Comparison of ENCODE assay signal across 8 cellular contexts in the genomic region with DNA sequence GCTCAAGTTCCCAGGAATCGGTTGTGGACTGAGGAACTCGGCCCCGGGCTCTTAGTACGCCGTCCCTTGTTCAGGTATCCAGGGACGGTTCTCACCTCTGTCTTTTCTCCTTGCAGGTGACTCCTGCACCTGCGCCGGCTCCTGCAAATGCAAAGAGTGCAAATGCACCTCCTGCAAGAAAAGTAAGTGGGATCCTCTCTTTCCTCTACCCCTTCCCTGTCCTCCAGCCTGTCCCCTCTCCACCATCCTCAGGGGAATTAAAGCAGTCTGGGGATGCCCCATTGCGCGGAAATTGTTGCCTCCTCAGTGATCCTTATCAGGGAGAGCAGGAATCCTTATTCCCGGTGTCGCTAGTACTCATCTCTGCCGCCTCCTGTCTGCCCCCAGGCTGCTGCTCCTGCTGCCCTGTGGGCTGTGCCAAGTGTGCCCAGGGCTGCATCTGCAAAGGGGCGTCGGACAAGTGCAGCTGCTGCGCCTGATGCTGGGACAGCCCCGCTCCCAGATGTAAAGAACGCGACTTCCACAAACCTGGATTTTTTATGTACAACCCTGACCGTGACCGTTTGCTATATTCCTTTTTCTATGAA. TPM values are rescaled to one million over a fixed set of nuclear protein-coding genes. Genes with fewer than 3 reads are reported as not detected.
DNase-seq lines count a peak whose midpoint lies in the region; ATAC-seq and TF ChIP-seq lines count a peak whose summit lies in the region.

No MANE protein-coding gene starts in this region.

- 3% methylated on average over 21 of the region's 21 CpGs for WGBS in mammary epithelial cell (ENCODE audit: low coverage, missing lambda C conversion rate)
- no CpG with 5 or more reads among the region's 21 CpGs for WGBS in mesendoderm (ENCODE audit: extremely low coverage, insufficient coverage, low lambda C conversion rate)

- TSS peak; percentile 96 for BruUV-seq in mammary epithelial cell (replicated peaks; lab: Mats Ljungman, UMichigan)

- TF ChIP-seq POLR2A in vagina (IDR thresholded peaks at IDR 0.05) = no peak

- no peak overlapping the region for H3K23ac ChIP-seq in mesendoderm (ENCODE audit: low read length)

- H2BK15ac ChIP-seq in mesendoderm (replicated peaks; ENCODE audit: low read depth) = no peak overlapping the region

- peak overlapping the region; percentile 84 for H3K9ac ChIP-seq in Loucy (ENCODE audit: low read depth, low read length, poor library complexity, severe bottlenecking)
- H3K9ac ChIP-seq in mammary epithelial cell (ENCODE audit: insufficient read depth, low read length) = peak overlapping the region; percentile 92
- no peak overlapping the region for H3K9ac ChIP-seq in mesendoderm (ENCODE audit: low read length)

- TF ChIP-seq CTCF in Loucy (conservative IDR thresholded peaks at IDR 0.05; ENCODE audit: low read length) (no peak; the same call in 1 of the 2 replicates), mammary epithelial cell (conservative IDR thresholded peaks at IDR 0.05 in 1 of 2, IDR thresholded peaks at IDR 0.05 in 1 of 2; ENCODE audit: extremely low read depth in 1 of 2, insufficient read depth in 1 of 2, low read depth in 1 of 2, low read length in 2 of 2) (no peak), vagina (IDR thresholded peaks at IDR 0.05) (no peak)

- H3K9me3 ChIP-seq in Loucy (ENCODE audit: insufficient read depth, low read depth, low read length) = no peaks in the 10 kb centered on the region
- H3K9me3 ChIP-seq in mammary epithelial cell (replicated peaks; ENCODE audit: insufficient read depth, low read length) = no peaks in the 10 kb centered on the region
- no peaks in the 10 kb centered on the region for H3K9me3 ChIP-seq in vagina

- peak overlapping the region; percentile 13 for H3K18ac ChIP-seq in mesendoderm (ENCODE audit: low read length)

- H2AFZ ChIP-seq in Loucy (ENCODE audit: low read length) (peak overlapping the region; percentile 89), mammary epithelial cell (ENCODE audit: low read depth, low read length) (no peak overlapping the region)

- no peak overlapping the region for H2AK5ac ChIP-seq in mesendoderm (ENCODE audit: low read length)

- peak overlapping the region; percentile 58 for H3K56ac ChIP-seq in mesendoderm (ENCODE audit: low read length)

- dilution Hi-C loops in mammary epithelial cell (cut with HindIII; ENCODE audit: low sequenced_read_pairs) = loop anchor here (5.0 kb wide), 2 partner anchors 43 to 62 kb away; a partner anchor contains a TSS

- CTCF ChIA-PET in mammary epithelial cell (lab: Charles Lee; ENCODE audit: low non-redundant PET) = interaction anchor here (0.5 kb wide), 1 partner anchor 48 kb away, joined by 4 read pairs; no protein-coding TSS in a partner anchor

- no peaks in the 10 kb centered on the region for H4K20me1 ChIP-seq in Loucy (ENCODE audit: insufficient read depth, low read length, poor library complexity, severe bottlenecking)
- H4K20me1 ChIP-seq in mammary epithelial cell (ENCODE audit: insufficient read depth, low read length) = no peaks in the 10 kb centered on the region

- H4K8ac ChIP-seq in mesendoderm (ENCODE audit: low read depth, low read length) = no peak overlapping the region

- no peak overlapping the region for H3K4ac ChIP-seq in mesendoderm (ENCODE audit: low read depth, low read length)

- H4K5ac ChIP-seq in mesendoderm (ENCODE audit: low read length) = no peak overlapping the region

- in situ Hi-C loops in mammary epithelial cell (cut with MboI; ENCODE audit: low sequenced_read_pairs in 2 of 2) = loop anchor here in 1 of 2 donors (10.0 kb wide), 1 partner anchor 94 kb away; no protein-coding TSS in a partner anchor

- H2BK5ac ChIP-seq in mesendoderm (ENCODE audit: low read length) = no peak overlapping the region

- ATAC-seq in GM21528 (IDR thresholded peaks at IDR 0.05; ENCODE audit: low FRiP score, unreplicated experiment) = no peak

- H3F3A ChIP-seq in Loucy (ENCODE audit: low read depth) = no peaks in the 10 kb centered on the region

- no peaks in the 10 kb centered on the region for H3K79me1 ChIP-seq in mesendoderm (ENCODE audit: low read length)

- DNase-seq in DMS53 (lab: John Stamatoyannopoulos, UW) = peak; percentile 71
- no peak for DNase-seq in mammary epithelial cell
- DNase-seq in mesendoderm = peak; percentile 55
- no peak for DNase-seq in vagina (ENCODE audit: extremely low spot score in 2 of 2)
- DNase-seq in medulla oblongata (ENCODE audit: extremely low spot score) = no peak
- no peak for DNase-seq in NCI-H446 (lab: John Stamatoyannopoulos, UW)

- H3K79me2 ChIP-seq in Loucy (ENCODE audit: insufficient read depth, low read length) (peaks cover 7% of the 10 kb centered on the region), mammary epithelial cell (ENCODE audit: insufficient read depth, low read length) (peaks cover 25% of the 10 kb centered on the region), mesendoderm (ENCODE audit: control insufficient read depth, insufficient read depth, low read length) (no peaks in the 10 kb centered on the region)

- H3K27ac ChIP-seq in mammary epithelial cell (ENCODE audit: insufficient read depth, low read depth, low read length) = peak overlapping the region; percentile 95
- H3K27ac ChIP-seq in mesendoderm (ENCODE audit: low read depth, low read length) = no peak overlapping the region
- H3K27ac ChIP-seq in vagina = peak overlapping the region; percentile 83

- H3K4me2 ChIP-seq in Loucy (ENCODE audit: low read depth, low read length, poor library complexity, severe bottlenecking) = peak overlapping the region; percentile 86
- peak overlapping the region; percentile 72 for H3K4me2 ChIP-seq in mammary epithelial cell (ENCODE audit: insufficient read depth, low read depth, low read length)
- peak overlapping the region; percentile 52 for H3K4me2 ChIP-seq in mesendoderm (ENCODE audit: low read length)

- H2BK120ac ChIP-seq in mesendoderm (ENCODE audit: low read depth, low read length) = no peak overlapping the region

- H3K9me2 ChIP-seq in Loucy (replicated peaks; ENCODE audit: low read depth, low read length) = no peaks in the 10 kb centered on the region

- H3K4me1 ChIP-seq in Loucy (ENCODE audit: insufficient read depth, low read length, poor library complexity, severe bottlenecking) (peaks cover 19% of the 10 kb centered on the region), mammary epithelial cell (ENCODE audit: insufficient read depth, low read length) (peaks cover 66% of the 10 kb centered on the region), mesendoderm (ENCODE audit: control insufficient read depth, low read depth, low read length) (peaks cover 9% of the 10 kb centered on the region), vagina (peaks cover 51% of the 10 kb centered on the region)

- intact Hi-C loops in mammary epithelial cell (cut with micrococcal nuclease) (loop anchor here (1.0 to 10.0 kb wide), 4 partner anchors 16 to 326 kb away; a partner anchor contains a TSS), vagina (cut with DNase I) (loop anchor here (2.0 kb wide), 1 partner anchor 24 kb away; a partner anchor contains a TSS)

- no peaks in the 10 kb centered on the region for H3K36me3 ChIP-seq in Loucy (ENCODE audit: insufficient read depth, low read length)
- no peaks in the 10 kb centered on the region for H3K36me3 ChIP-seq in mammary epithelial cell (ENCODE audit: insufficient read depth, low read length)
- no peaks in the 10 kb centered on the region for H3K36me3 ChIP-seq in mesendoderm (ENCODE audit: control insufficient read depth, insufficient read depth, low read length)
- no peaks in the 10 kb centered on the region for H3K36me3 ChIP-seq in vagina

- H3K27me3 ChIP-seq in Loucy (ENCODE audit: insufficient read depth, low read length, poor library complexity, severe bottlenecking) (no peaks in the 10 kb centered on the region), mammary epithelial cell (ENCODE audit: insufficient read depth, low read length) (no peaks in the 10 kb centered on the region), mesendoderm (ENCODE audit: insufficient read depth, low read length, poor library complexity) (peaks cover 6% of the 10 kb centered on the region), vagina (no peaks in the 10 kb centered on the region)

- H3K4me3 ChIP-seq in Loucy (ENCODE audit: low read length, poor library complexity, severe bottlenecking) = peak overlapping the region; percentile 77
- H3K4me3 ChIP-seq in mammary epithelial cell (replicated peaks in 1 of 3; ENCODE audit: insufficient read depth in 1 of 3, low read depth in 2 of 3, low read length in 3 of 3) = peak overlapping the region; percentile 45 to 81 (median 59)
- H3K4me3 ChIP-seq in mesendoderm (ENCODE audit: low read length) = no peak overlapping the region
- H3K4me3 ChIP-seq in vagina = peak overlapping the region; percentile 63 to 67

RNA-seq across cellular contexts. Expression of a gene that starts 0.6 kb away (rescaled TPM):
- total RNA-seq in mammary epithelial cell = 1,000 to 10,000 TPM in 1 of 2 donors, 100 to 1,000 TPM in 1; 295 to 3,844 TPM
- polyA plus RNA-seq in mammary epithelial cell = 2,263 TPM
- 3,641 TPM for polyA minus RNA-seq in mammary epithelial cell
- polyA plus RNA-seq in mesendoderm (2013, experiment 1 of 2) = 36.7 TPM
- polyA plus RNA-seq in mesendoderm (2013, experiment 2 of 2) = 37.4 TPM
- 661 TPM for total RNA-seq in vagina

RNA-seq across cellular contexts. Expression of a gene that starts 16.6 kb away (rescaled TPM):
- total RNA-seq in mammary epithelial cell (100 to 1,000 TPM; 259 to 468 TPM), vagina (564 TPM)
- 2,254 TPM for polyA plus RNA-seq in mammary epithelial cell
- polyA minus RNA-seq in mammary epithelial cell = 623 TPM
- 4.4 TPM for polyA plus RNA-seq in mesendoderm (2013, experiment 1 of 2)
- polyA plus RNA-seq in mesendoderm (2013, experiment 2 of 2) = 6.1 TPM

RNA-seq across cellular contexts. Expression of a gene that starts 19.6 kb away (rescaled TPM):
- total RNA-seq in mammary epithelial cell (not detected), vagina (12.8 TPM)
- not detected for polyA plus RNA-seq in mammary epithelial cell
- polyA minus RNA-seq in mammary epithelial cell = not detected
- 0.22 TPM for polyA plus RNA-seq in mesendoderm (2013, experiment 1 of 2)
- polyA plus RNA-seq in mesendoderm (2013, experiment 2 of 2) = 0.22 TPM

RNA-seq across cellular contexts. Expression of a gene that starts 23.5 kb away (rescaled TPM):
- total RNA-seq in mammary epithelial cell (1 to 10 TPM in 1 of 2 donors, not detected in 1; 2.5 TPM), vagina (63.3 TPM)
- polyA plus RNA-seq in mammary epithelial cell = not detected
- polyA minus RNA-seq in mammary epithelial cell = not detected
- 0.08 TPM for polyA plus RNA-seq in mesendoderm (2013, experiment 1 of 2)
- polyA plus RNA-seq in mesendoderm (2013, experiment 2 of 2) = 0.24 TPM

RNA-seq across cellular contexts. Expression of a gene that starts 29.5 kb away (rescaled TPM):
- total RNA-seq in mammary epithelial cell (not detected), vagina (110 TPM)
- 0.65 TPM for polyA plus RNA-seq in mammary epithelial cell
- not detected for polyA minus RNA-seq in mammary epithelial cell
- not detected for polyA plus RNA-seq in mesendoderm (2013, experiment 1 of 2)
- not detected for polyA plus RNA-seq in mesendoderm (2013, experiment 2 of 2)

Comparison
In these comparisons a context has a peak if more than half of its experiments do, and no peak if none do; other contexts are left out.
1. DNase-seq: peak in DMS53 (single experiment) and mesendoderm (single experiment); none in mammary epithelial cell (single experiment), vagina (0 of 2), medulla oblongata (single experiment) and NCI-H446 (0 of 2).
2. RNA of a gene that starts 19.6 kb away (total RNA-seq): 12.8 TPM in vagina (single experiment); not detected in mammary epithelial cell; every median in the first group is over 10 times any median in the second.
3. Peak in every context shown above with its lines, with median percentiles within 50 percentile points of each other: H3K4me2 ChIP-seq.